In the genomic region with DNA sequence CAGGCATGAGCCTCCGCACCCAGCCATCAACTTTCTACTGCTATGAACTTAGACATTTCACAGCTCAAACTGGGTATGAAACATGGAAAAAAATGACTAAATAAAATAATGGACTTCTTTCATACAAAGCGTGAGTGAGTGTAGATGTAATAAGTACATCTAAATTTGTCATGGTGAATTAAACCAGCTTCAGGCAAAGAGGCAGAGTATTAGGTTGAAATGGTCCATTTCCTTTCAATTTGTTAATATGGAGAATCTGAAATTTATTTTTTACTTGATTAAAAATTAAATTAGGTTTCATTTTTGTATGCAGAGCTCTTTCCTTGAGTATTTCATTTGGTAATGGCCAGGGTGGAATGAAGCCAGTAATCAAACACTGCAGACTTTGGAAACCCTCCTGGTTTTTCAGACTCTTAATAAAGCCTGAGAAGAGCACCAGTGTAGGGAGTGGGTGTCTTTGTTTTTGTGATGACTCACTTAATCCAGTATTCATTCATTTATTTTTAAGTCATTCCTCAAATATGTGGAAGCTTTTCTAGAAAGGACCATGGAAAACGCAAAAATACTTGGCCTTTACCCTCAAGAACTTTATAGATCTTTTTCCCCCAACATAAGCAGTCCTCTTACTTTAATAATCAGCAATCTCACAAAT, we compare ENCODE assay signal across 12 cellular contexts. TPM values are rescaled to one million over a fixed set of nuclear protein-coding genes. Genes with fewer than 3 reads are reported as not detected.
DNase-seq lines count a peak whose midpoint lies in the region; ATAC-seq, FAIRE-seq and TF ChIP-seq lines count a peak whose summit lies in the region.
"Had no signal": no experiment of that assay in that cellular context is flagged by ENCODE, and none has a peak within 500 bp of the region (broad histone marks: within the 10 kb centered on the region; RNA-seq: fewer than 3 reads in every experiment).

No MANE protein-coding gene starts in this region.

- H3K4me1 Mint-ChIP-seq in nephron, result peaks cover 40% of the 10 kb centered on the region

- H3K9me2 ChIP-seq in PC-3 (replicated peaks; ENCODE audit: low read length), result no peaks in the 10 kb centered on the region

- TF ChIP-seq POLR2A in GM12892 (IDR thresholded peaks at IDR 0.05; ENCODE audit: low read depth, low read length), result no peak

- H3K36me3 ChIP-seq in PC-3 (ENCODE audit: low read depth, low read length), result peaks cover 15% of the 10 kb centered on the region

- peak overlapping the region; percentile 27 to 94 (median 87) for H3K27ac Mint-ChIP-seq in nephron

- peaks cover 5% of the 10 kb centered on the region for H3K9me3 Mint-ChIP-seq in nephron

- POLR2A ChIA-PET in PC-3 (lab: Charles Lee; ENCODE audit: unreplicated experiment), result no interaction called here

- BruUV-seq in PC-3 (replicated peaks; lab: Mats Ljungman, UMichigan), result no TSS peak

- H4K20me1 ChIP-seq in PC-3 (ENCODE audit: low read length), result no peaks in the 10 kb centered on the region

- H3K4me3 Mint-ChIP-seq in nephron, result peak overlapping the region in 1 of 3 experiments; percentile 41

- no peaks in the 10 kb centered on the region for H3K27me3 Mint-ChIP-seq in nephron (ENCODE audit: low read depth)

- H3K27me3 ChIP-seq in PC-3 (ENCODE audit: low read length), result no peaks in the 10 kb centered on the region

- no peak for TF ChIP-seq CTCF in PC-3 (conservative IDR thresholded peaks at IDR 0.05; ENCODE audit: low read depth, low read length)
- TF ChIP-seq CTCF in nephron (IDR thresholded peaks at IDR 0.05; ENCODE audit: unreplicated experiment in 3 of 3), result no peak

- CTCF ChIA-PET in PC-3 (lab: Charles Lee), result interaction anchor here (0.9 kb wide), 1 partner anchor 169 kb away, joined by 14 read pairs; no protein-coding TSS in a partner anchor

- peak; percentile 93 for ATAC-seq in PC-3
- no peak for ATAC-seq in GM21529 (IDR thresholded peaks at IDR 0.05; ENCODE audit: unreplicated experiment)
- no peak for ATAC-seq in GM19397 (IDR thresholded peaks at IDR 0.05; ENCODE audit: unreplicated experiment)
- ATAC-seq: mucosa of descending colon had no signal

- FAIRE-seq in GM12892 (lab: Jason Lieb, UNC), result no peak

- peaks cover 39% of the 10 kb centered on the region for H3K4me1 ChIP-seq in PC-3 (ENCODE audit: insufficient read depth, low read length)

- intact Hi-C loops in PC-3 (cut with micrococcal nuclease), result no loop called here

- H2AFZ ChIP-seq in PC-3 (ENCODE audit: low read length), result no peak overlapping the region

- H3K9ac ChIP-seq in PC-3 (ENCODE audit: low read length), result no peak overlapping the region

- H3K4me2 ChIP-seq in PC-3 (ENCODE audit: low read length), result peak overlapping the region; percentile 42

- H3F3A ChIP-seq in PC-3 (ENCODE audit: low read length, unreplicated experiment), result no peaks in the 10 kb centered on the region

- no peaks in the 10 kb centered on the region for H3K79me2 ChIP-seq in PC-3 (ENCODE audit: low read length)

- H3K4me3 ChIP-seq in PC-3 (ENCODE audit: low read length), result peak overlapping the region; percentile 15; the same call in 1 of the 2 replicates
- H3K4me3 ChIP-seq: mucosa of descending colon had no signal

- H3K27ac ChIP-seq in PC-3 (ENCODE audit: low read length) (peak overlapping the region; percentile 63), epithelial cell of prostate (peak overlapping the region; percentile 8)
- H3K27ac ChIP-seq: C4-2B had no signal

- in situ Hi-C loops in ACHN (cut with HindIII; ENCODE audit: low pct_ligation_motif_present, low pct_unique_long_range_greater_than_20kb, low sequenced_read_pairs), result no loop called here

- H3K36me3 Mint-ChIP-seq in nephron (ENCODE audit: low read depth), result peaks cover 50% of the 10 kb centered on the region

- no peaks in the 10 kb centered on the region for H3K9me3 ChIP-seq in PC-3 (ENCODE audit: low read length)
- H3K9me3 ChIP-seq: mucosa of descending colon had no signal

- DNase-seq in ACHN, result peak; percentile 13
- DNase-seq in PC-3, result peak; percentile 79
- DNase-seq in epithelial cell of prostate (ENCODE audit: low read depth, low spot score), result no peak
- DNase-seq in GM12892 (ENCODE audit: insufficient read length), result no peak
- DNase-seq in SW480 (ENCODE audit: low spot score), result no peak
- DNase-seq: activated CD4-positive, alpha-beta T cell treated with anti-CD3 and anti-CD28 coated beads, Interleukin-2, amount 50 U/mL, for 48 hours; Karpas-422; mucosa of descending colon had no signal

RNA-seq across cellular contexts. Expression of gene ALG14, which starts 49.2 kb away (rescaled TPM):
- total RNA-seq in PC-3 (2014; rRNA removed), result 3.4 and 9.7 TPM in 2 replicates
- polyA plus RNA-seq in GM12892 (2012; ENCODE audit: missing spikeins), result 0.95 TPM

Comparison
In these comparisons a context has a peak if more than half of its experiments do, and no peak if none do; other contexts are left out.
1. DNase-seq: peak in ACHN (single experiment) and PC-3 (single experiment); none in epithelial cell of prostate (single experiment), GM12892 (single experiment) and SW480 (single experiment).